In the genomic region with DNA sequence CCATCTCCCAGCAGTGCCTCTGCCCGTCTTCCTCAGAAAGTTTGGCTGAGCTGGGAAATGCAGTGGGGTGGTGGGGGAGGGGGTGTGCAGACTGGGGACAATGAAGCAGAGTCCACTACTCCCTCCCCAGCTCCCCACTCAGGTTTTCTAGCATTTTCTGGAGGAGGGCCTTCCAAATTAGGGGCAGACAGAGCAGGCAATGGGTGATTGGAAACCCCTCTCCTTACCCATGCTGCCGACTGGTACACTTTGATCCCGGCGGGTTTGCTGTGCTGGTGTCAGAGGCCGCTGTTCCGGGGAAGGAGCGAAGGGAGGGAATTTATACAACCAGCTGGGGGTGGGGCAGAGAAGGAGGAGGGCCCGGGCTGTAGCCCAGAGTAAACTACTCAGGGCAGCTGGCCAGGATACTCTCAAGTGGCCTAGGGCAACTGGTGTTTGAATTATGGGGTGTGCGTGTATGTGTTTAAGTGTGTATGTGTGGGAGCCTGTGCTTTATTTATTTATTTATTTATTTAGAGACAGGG, we compare ENCODE assay signal across 8 cellular contexts. TPM values are rescaled to one million over a fixed set of nuclear protein-coding genes. Genes with fewer than 3 reads are reported as not detected.
DNase-seq lines count a peak whose midpoint lies in the region; ATAC-seq, FAIRE-seq and TF ChIP-seq lines count a peak whose summit lies in the region.

A gene (minus strand): TSS at position 295 of the 524 bp plus-strand sequence. CDS start 64 bp downstream, at position 231.

- H3K27me3 ChIP-seq in BE2C = no peaks in the 10 kb centered on the region
- H3K27me3 ChIP-seq in bronchial epithelial cell (ENCODE audit: control insufficient read depth, insufficient read depth, low read length) = no peaks in the 10 kb centered on the region
- H3K27me3 ChIP-seq in iPS-20b (ENCODE audit: insufficient read depth, low read length) = no peaks in the 10 kb centered on the region
- no peaks in the 10 kb centered on the region for H3K27me3 ChIP-seq in skeletal muscle tissue (ENCODE audit: control insufficient read depth in 3 of 3, insufficient read depth in 3 of 3, low read length in 3 of 3)

- H3K27ac ChIP-seq in iPS-20b (ENCODE audit: low read length) = no peak within 1 kb of the TSS
- H3K27ac ChIP-seq in skeletal muscle tissue (ENCODE audit: low read depth, low read length) = peak within 1 kb of the TSS; percentile 49

- DNase-seq in BE2C = peak; percentile 48
- DNase-seq in NCI-H2029 (lab: John Stamatoyannopoulos, UW) = peak; percentile 89
- peak; percentile 54 for DNase-seq in bronchial epithelial cell (ENCODE audit: low read depth)
- DNase-seq in amniotic stem cell (lab: John Stamatoyannopoulos, UW) = no peak
- no peak for DNase-seq in KBM-7

- H3K9ac ChIP-seq in iPS-20b (ENCODE audit: low read depth, low read length) (peak within 1 kb of the TSS; percentile 65; the same call in 1 of the 2 replicates), skeletal muscle tissue (ENCODE audit: low read depth in 1 of 3, low read length in 3 of 3) (peak within 1 kb of the TSS; percentile 77 to 88 (median 86))

- peaks cover 17% of the 10 kb centered on the region for H3K4me1 ChIP-seq in BE2C
- H3K4me1 ChIP-seq in iPS-20b (ENCODE audit: insufficient read depth, low read length) = peaks cover 7% of the 10 kb centered on the region
- H3K4me1 ChIP-seq in skeletal muscle tissue (ENCODE audit: control insufficient read depth in 3 of 3, insufficient read depth in 3 of 3, low read length in 3 of 3) = peaks cover 46 to 51% (median 50%) of the 10 kb centered on the region in 3 donors

- no peaks in the 10 kb centered on the region for H3K9me3 ChIP-seq in BE2C
- no peaks in the 10 kb centered on the region for H3K9me3 ChIP-seq in iPS-20b (ENCODE audit: insufficient read depth, low read depth, low read length)
- H3K9me3 ChIP-seq in skeletal muscle tissue (ENCODE audit: control insufficient read depth in 3 of 3, low read length in 3 of 3) = no peaks in the 10 kb centered on the region

- FAIRE-seq in bronchial epithelial cell (lab: Jason Lieb, UNC) = no peak

- ATAC-seq in GM21825 (IDR thresholded peaks at IDR 0.05; ENCODE audit: unreplicated experiment) = no peak

- in situ Hi-C loops in KBM-7 (cut with MboI; ENCODE audit: low pct_unique_long_range_greater_than_20kb, low sequenced_read_pairs) = no loop called here

- TF ChIP-seq CTCF in BE2C (IDR thresholded peaks at IDR 0.05; ENCODE audit: low read depth, low read length) (no peak), bronchial epithelial cell (IDR thresholded peaks at IDR 0.05; ENCODE audit: insufficient read depth, low read length, severe bottlenecking) (no peak)

- H3K4me3 ChIP-seq in BE2C (ENCODE audit: low read depth, low read length) (peak within 1 kb of the TSS; percentile 27), bronchial epithelial cell (ENCODE audit: low read depth, low read length) (peak within 1 kb of the TSS; percentile 41), iPS-20b (ENCODE audit: low read length) (peak within 1 kb of the TSS; percentile 63), skeletal muscle tissue (ENCODE audit: low read length in 3 of 3) (peak within 1 kb of the TSS; percentile 68 to 87 (median 80))

- H3K36me3 ChIP-seq in BE2C (no peaks in the 10 kb centered on the region), bronchial epithelial cell (ENCODE audit: control insufficient read depth, insufficient read depth, low read length) (no peaks in the 10 kb centered on the region), iPS-20b (ENCODE audit: insufficient read depth, low read depth, low read length) (no peaks in the 10 kb centered on the region), skeletal muscle tissue (ENCODE audit: control insufficient read depth in 3 of 3, insufficient read depth in 3 of 3, low read length in 3 of 3) (peaks cover 3 to 6% (median 6%) of the 10 kb centered on the region in 3 donors)

RNA-seq across cellular contexts. Expression of the gene that starts here (rescaled TPM):
- 34.5 TPM for polyA plus RNA-seq in BE2C (2012; ENCODE audit: insufficient read depth, insufficient read length, low read depth)
- total RNA-seq in bronchial epithelial cell = 4.2 and 7.0 TPM in 2 replicates
- total RNA-seq in skeletal muscle tissue = 74.6 TPM

Comparison
In these comparisons a context has a peak if more than half of its experiments do, and no peak if none do; other contexts are left out.
1. DNase-seq: peak in BE2C (single experiment), NCI-H2029 (single experiment) and bronchial epithelial cell (single experiment); none in amniotic stem cell (single experiment) and KBM-7 (single experiment).
2. H3K4me3 ChIP-seq: peak in every context shown above with its lines; median percentile 80 in skeletal muscle tissue; 63 in iPS-20b; 41 in bronchial epithelial cell; 27 in BE2C.